In genomic region chr7:50119815-50120637, GRCh38 we compare ENCODE assay signal across 8 cellular contexts.
A peak's percentile ranks its signal among the peaks of the same experiment; 100 is the strongest.
DNase-seq lines count a peak whose midpoint lies in the region; ATAC-seq, FAIRE-seq and TF ChIP-seq lines count a peak whose summit lies in the region.

No MANE protein-coding gene starts in this region.

- no peak overlapping the region for H3K27ac Mint-ChIP-seq in nephron progenitor cell

- DNase-seq in AML-193 (lab: John Stamatoyannopoulos, UW) (peak; percentile 14 to 19), GM19239 (ENCODE audit: insufficient read length, low spot score) (no peak), nephron progenitor cell (peak; percentile 14), NCI-H2196 (lab: John Stamatoyannopoulos, UW; ENCODE audit: unreplicated experiment) (no peak), GF-D8 (lab: John Stamatoyannopoulos, UW) (no peak), posterior cingulate gyrus (no peak)
- DNase-seq in activated CD4-positive, alpha-beta T cell treated with anti-CD3 and anti-CD28 coated beads for 4 hours, result peak; percentile 21 to 33

- no peaks in the 10 kb centered on the region for H3K4me1 Mint-ChIP-seq in nephron progenitor cell

- peak; percentile 57 for TF ChIP-seq CTCF in nephron progenitor cell (IDR thresholded peaks at IDR 0.05)

- ATAC-seq in HG03432 (IDR thresholded peaks at IDR 0.05; ENCODE audit: unreplicated experiment), result peak; percentile 74

- no peaks in the 10 kb centered on the region for H3K9me3 Mint-ChIP-seq in nephron progenitor cell

- FAIRE-seq in GM19239 (lab: Jason Lieb, UNC), result peak; percentile 77

- intact Hi-C loops in posterior cingulate gyrus (cut with DNase I), result no loop called here

- no peak overlapping the region for H3K4me3 Mint-ChIP-seq in nephron progenitor cell

- H3K27me3 Mint-ChIP-seq in nephron progenitor cell (ENCODE audit: low read depth, poor library complexity), result peaks cover 6% of the 10 kb centered on the region

- H3K36me3 Mint-ChIP-seq in nephron progenitor cell (ENCODE audit: low read depth), result no peaks in the 10 kb centered on the region

Comparison
In these comparisons a context has a peak if more than half of its experiments do, and no peak if none do; other contexts are left out.
1. DNase-seq: peak in AML-193 (2 of 2), activated CD4-positive, alpha-beta T cell treated with anti-CD3 and anti-CD28 coated beads for 4 hours (2 of 2) and nephron progenitor cell (single experiment); none in GM19239 (single experiment), NCI-H2196 (single experiment), GF-D8 (single experiment) and posterior cingulate gyrus (0 of 10).